In genomic region chr17:75456417-75457046, GRCh38 we compare ENCODE assay signal across 8 cellular contexts. TPM values are rescaled to one million over a fixed set of nuclear protein-coding genes. Genes with fewer than 3 reads are reported as not detected.
DNase-seq lines count a peak whose midpoint lies in the region; ATAC-seq, FAIRE-seq and TF ChIP-seq lines count a peak whose summit lies in the region.

TMEM94 (plus strand) TSS chr17:75456635; CDS start chr17:75471906, 15,271 bp downstream.

- no peak for FAIRE-seq in urothelium cell line (lab: Jason Lieb, UNC)

- H3K4me3 ChIP-seq in right atrium auricular region (peak within 1 kb of the TSS; percentile 87 to 92), psoas muscle (peak within 1 kb of the TSS; percentile 95)

- no peak for TF ChIP-seq CTCF in right atrium auricular region (IDR thresholded peaks at IDR 0.05)
- no peak for TF ChIP-seq CTCF in psoas muscle (IDR thresholded peaks at IDR 0.05)

- H3K27me3 ChIP-seq in right atrium auricular region (no peaks in the 10 kb centered on the region), psoas muscle (ENCODE audit: insufficient read depth in 3 of 3, low read length in 2 of 3) (no peaks in the 10 kb centered on the region)

- 0% methylated on average over 28 to 33 of the region's 33 CpGs for WGBS in psoas muscle, 3 donors

- peak; percentile 44 for TF ChIP-seq POLR2A in GM15510 (IDR thresholded peaks at IDR 0.05; ENCODE audit: borderline replicate concordance, extremely low read depth, insufficient read length)

- ATAC-seq in HG02885 (IDR thresholded peaks at IDR 0.05; ENCODE audit: poor library complexity, unreplicated experiment) (peak; percentile 96), psoas muscle (peak; percentile 89 to 96 (median 93))

- H3K36me3 ChIP-seq in right atrium auricular region (no peaks in the 10 kb centered on the region), psoas muscle (ENCODE audit: insufficient read depth in 1 of 2, low read depth in 1 of 2) (no peaks in the 10 kb centered on the region)

- DNase-seq in NCI-H187 (lab: John Stamatoyannopoulos, UW) (peak; percentile 86 to 93), T-helper 2 cell (peak; percentile 71 to 97 (median 86)), right atrium auricular region (ENCODE audit: low spot score) (peak; percentile 98), psoas muscle (peak; percentile 93 to 97), urothelium cell line (ENCODE audit: low spot score) (peak; percentile 98)

- H3K27ac ChIP-seq in angular gyrus (ENCODE audit: low read depth, low read length): peak within 1 kb of the TSS; percentile 89
- peak within 1 kb of the TSS; percentile 88 to 92 for H3K27ac ChIP-seq in right atrium auricular region
- peak within 1 kb of the TSS; percentile 98 for H3K27ac ChIP-seq in psoas muscle

- intact Hi-C loops in psoas muscle (cut with DNase I): loop anchor here (5.0 kb wide), 2 partner anchors 56 to 61 kb away; partner anchors contain the start of genes CASKIN2 (in 1 of the 2) and TSEN54 (in 1 of the 2)

- H3K9me3 ChIP-seq in right atrium auricular region: no peaks in the 10 kb centered on the region
- H3K9me3 ChIP-seq in psoas muscle: no peaks in the 10 kb centered on the region

- peaks cover 0 to 37% of the 10 kb centered on the region in 2 donors for H3K4me1 ChIP-seq in right atrium auricular region
- peaks cover 42% of the 10 kb centered on the region for H3K4me1 ChIP-seq in psoas muscle

RNA-seq across cellular contexts. Expression of gene TMEM94, which starts in this region (rescaled TPM):
- total RNA-seq in right atrium auricular region (10 to 100 TPM; 56.3 to 61.6 TPM), psoas muscle (10 to 100 TPM; 43.4 to 64.3 (median 49.6) TPM)
- polyA plus RNA-seq in psoas muscle: 10 to 100 TPM; 18.7 to 48.5 (median 29.6) TPM

Comparison
In these comparisons a context has a peak if more than half of its experiments do, and no peak if none do; other contexts are left out.
1. Peak in every context shown above with its lines: DNase-seq, ATAC-seq, H3K4me3 ChIP-seq and H3K27ac ChIP-seq.